ENCODE assay signal across 16 cellular contexts in the genomic region with DNA sequence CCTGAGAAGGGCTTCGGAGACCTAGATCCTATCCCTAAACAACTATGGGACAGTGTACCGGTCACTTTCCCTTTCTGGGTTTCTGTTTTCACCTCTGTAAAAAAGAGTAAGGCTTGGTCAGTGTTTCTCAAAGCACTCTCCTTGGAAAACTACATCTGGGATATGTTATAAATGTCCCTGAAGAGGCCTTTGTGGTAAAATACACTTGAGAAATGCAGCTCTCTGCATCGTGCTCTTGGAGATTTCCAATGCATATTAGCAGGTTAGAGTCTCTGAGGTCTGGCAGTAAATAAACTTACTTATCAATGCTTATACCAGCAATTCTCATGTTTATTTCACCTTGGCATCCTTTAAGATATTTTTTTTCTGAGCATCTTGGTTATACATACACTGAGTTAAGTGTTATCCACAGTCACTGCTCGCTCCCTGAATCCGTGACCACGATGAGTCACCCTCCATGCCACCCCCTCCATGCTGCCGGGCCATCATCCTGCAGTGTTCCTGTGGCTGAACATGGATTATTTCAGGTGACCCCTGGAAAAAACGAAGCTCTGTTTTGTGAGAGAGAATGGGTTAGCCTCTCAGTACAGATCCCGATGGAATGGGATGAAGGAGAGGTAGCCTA. TPM values are rescaled to one million over a fixed set of nuclear protein-coding genes. Genes with fewer than 3 reads are reported as not detected.
DNase-seq lines count a peak whose midpoint lies in the region; ATAC-seq and TF ChIP-seq lines count a peak whose summit lies in the region.
"Had no signal": no experiment of that assay in that cellular context is flagged by ENCODE, and none has a peak within 500 bp of the region (broad histone marks: within the 10 kb centered on the region; RNA-seq: fewer than 3 reads in every experiment).

No MANE protein-coding gene starts in this region.

- no peak overlapping the region for H3K4me3 ChIP-seq in lower lobe of right lung
- H3K4me3 ChIP-seq: BLaER1 treated with 17β-estradiol and CSF1 and Interleukin-3, amounts not matched to agents 10 nM and 100 nM; heart left ventricle; pancreas had no signal

- H3K27ac ChIP-seq in lower lobe of right lung: no peak overlapping the region
- H3K27ac ChIP-seq: BLaER1 treated with 17β-estradiol and CSF1 and Interleukin-3, amounts not matched to agents 10 nM and 100 nM; heart left ventricle; pancreas had no signal

- no peaks in the 10 kb centered on the region for H3K9me3 Mint-ChIP-seq in activated naive CD8-positive, alpha-beta T cell treated with anti-CD3 and anti-CD28 coated beads, Interleukin-2, amount 50 U/mL, for 24 hours
- H3K9me3 Mint-ChIP-seq: activated CD4-positive, alpha-beta T cell treated with anti-CD3 and anti-CD28 coated beads, Interleukin-2, amount 10 ng/mL, durations not matched to agents 7 days and 5 days had no signal

- no peaks in the 10 kb centered on the region for H3K27me3 ChIP-seq in lower lobe of right lung (ENCODE audit: low read depth)
- H3K27me3 ChIP-seq: BLaER1 treated with 17β-estradiol and CSF1 and Interleukin-3, amounts not matched to agents 10 nM and 100 nM; pancreas had no signal

- ATAC-seq in lower lobe of right lung (no peak), HG03175 (IDR thresholded peaks at IDR 0.05; ENCODE audit: unreplicated experiment) (no peak)
- ATAC-seq in activated naive CD8-positive, alpha-beta T cell treated with anti-CD3 and anti-CD28 coated beads, Interleukin-2, amount 50 U/mL, for 24 hours: no peak
- ATAC-seq: heart left ventricle, pancreas had no signal

- H3K36me3 ChIP-seq in lower lobe of right lung: no peaks in the 10 kb centered on the region
- H3K36me3 ChIP-seq: BLaER1 treated with 17β-estradiol and CSF1 and Interleukin-3, amounts not matched to agents 10 nM and 100 nM; heart left ventricle; pancreas had no signal

- H3K36me3 Mint-ChIP-seq in activated naive CD8-positive, alpha-beta T cell treated with anti-CD3 and anti-CD28 coated beads, Interleukin-2, amount 50 U/mL, for 24 hours (ENCODE audit: low read depth): no peaks in the 10 kb centered on the region

- TF ChIP-seq CTCF in lower lobe of right lung (IDR thresholded peaks at IDR 0.05): no peak

- no peaks in the 10 kb centered on the region for H3K9me3 ChIP-seq in lower lobe of right lung
- H3K9me3 ChIP-seq: heart left ventricle, pancreas had no signal

- peaks cover 20% of the 10 kb centered on the region for H3K4me1 Mint-ChIP-seq in activated naive CD8-positive, alpha-beta T cell treated with anti-CD3 and anti-CD28 coated beads, Interleukin-2, amount 50 U/mL, for 24 hours

- no peak overlapping the region for H3K4me3 Mint-ChIP-seq in activated naive CD8-positive, alpha-beta T cell treated with anti-CD3 and anti-CD28 coated beads, Interleukin-2, amount 50 U/mL, for 24 hours
- H3K4me3 Mint-ChIP-seq: activated CD4-positive, alpha-beta T cell treated with anti-CD3 and anti-CD28 coated beads, Interleukin-2, amount 10 ng/mL, durations not matched to agents 7 days and 5 days had no signal

- H3K27ac Mint-ChIP-seq in activated naive CD8-positive, alpha-beta T cell treated with anti-CD3 and anti-CD28 coated beads, Interleukin-2, amount 50 U/mL, for 24 hours: no peak overlapping the region
- H3K27ac Mint-ChIP-seq: activated CD4-positive, alpha-beta T cell treated with anti-CD3 and anti-CD28 coated beads, Interleukin-2, amount 10 ng/mL, durations not matched to agents 7 days and 5 days had no signal

- DNase-seq in AG08396 (ENCODE audit: low spot score) (peak; percentile 60), HT1080 (ENCODE audit: low read depth) (peak; percentile 56), amniotic stem cell (lab: John Stamatoyannopoulos, UW) (peak; percentile 17), foreskin melanocyte (peak; percentile 9), lower lobe of right lung (no peak), NCI-H2081 treated with DMSO at 0.1 percent for 48 hours (lab: John Stamatoyannopoulos, UW) (no peak)
- DNase-seq in activated naive CD8-positive, alpha-beta T cell treated with anti-CD3 and anti-CD28 coated beads, Interleukin-2, amount 50 U/mL, for 24 hours: no peak
- DNase-seq: activated CD4-positive, alpha-beta T cell treated with anti-CD3 and anti-CD28 coated beads, Interleukin-2, amount 10 ng/mL, durations not matched to agents 7 days and 5 days; activated gamma-delta T cell treated with Interleukin-2 at 50 U/mL for 16 hours; heart left ventricle; NCI-H1417; NCI-H526 treated with DMSO at 0.1 percent for 48 hours; pancreas; stimulated activated naive CD4-positive, alpha-beta T cell treated with Interleukin-2 at 50 U/mL for 16 hours had no signal

- intact Hi-C loops in lower lobe of right lung (cut with DNase I): no loop called here

- peaks cover 4% of the 10 kb centered on the region for H3K27me3 Mint-ChIP-seq in activated naive CD8-positive, alpha-beta T cell treated with anti-CD3 and anti-CD28 coated beads, Interleukin-2, amount 50 U/mL, for 24 hours

- peaks cover 17% of the 10 kb centered on the region for H3K4me1 ChIP-seq in lower lobe of right lung

RNA-seq across cellular contexts. Expression of a gene that starts 3.3 kb away (rescaled TPM):
- 13.0 and 13.5 TPM in 2 replicates for total RNA-seq in HT1080 (2014; rRNA removed; shearing (Covaris generic))
- 3.8 and 5.4 TPM in 2 replicates for polyA plus RNA-seq in HT1080 (2015; cell fraction: cytosol; rRNA removed)
- polyA plus RNA-seq in HT1080 (2015; cell fraction: nucleus; rRNA removed): 5.2 and 5.3 TPM in 2 replicates
- 92.6 TPM for total RNA-seq in lower lobe of right lung

RNA-seq across cellular contexts. Expression of a gene that starts 48.0 kb away (rescaled TPM):
- total RNA-seq in HT1080 (2014; rRNA removed; shearing (Covaris generic)): 11.8 and 20.0 TPM in 2 replicates
- polyA plus RNA-seq in HT1080 (2015; cell fraction: cytosol; rRNA removed): 16.7 and 23.5 TPM in 2 replicates
- 17.1 and 19.8 TPM in 2 replicates for polyA plus RNA-seq in HT1080 (2015; cell fraction: nucleus; rRNA removed)
- total RNA-seq in lower lobe of right lung: 81.0 TPM

Comparison
In these comparisons a context has a peak if more than half of its experiments do, and no peak if none do; other contexts are left out.
1. DNase-seq: peak in AG08396 (single experiment), HT1080 (single experiment), amniotic stem cell (single experiment) and foreskin melanocyte (single experiment); none in lower lobe of right lung (single experiment), NCI-H2081 treated with DMSO at 0.1 percent for 48 hours (single experiment) and activated naive CD8-positive, alpha-beta T cell treated with anti-CD3 and anti-CD28 coated beads, Interleukin-2, amount 50 U/mL, for 24 hours (single experiment).